In the genomic region with DNA sequence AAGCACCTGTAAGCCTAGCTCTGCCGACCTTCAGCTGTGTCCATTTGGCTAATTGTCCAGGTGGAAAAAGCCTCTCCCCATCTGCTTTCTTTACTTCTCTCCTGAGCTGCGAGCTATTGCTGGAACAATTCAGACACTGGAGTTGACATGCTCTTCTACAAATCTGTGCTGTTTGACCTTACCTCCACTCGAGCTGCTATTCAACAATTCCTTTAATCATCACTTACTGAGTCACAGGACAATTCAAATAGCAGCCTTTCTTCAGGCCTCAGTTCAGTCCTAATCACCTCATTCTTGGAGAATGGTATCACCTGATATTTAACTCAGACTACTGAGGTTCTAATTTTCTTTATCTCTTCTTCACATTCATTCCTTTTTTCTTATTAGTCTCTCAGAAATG, we compare ENCODE assay signal across 1 cellular context.
TF ChIP-seq lines count a peak whose summit lies in the region.

No MANE protein-coding gene starts in this region.

TF ChIP-seq in H1, 55 proteins besides CTCF, POLR2A, EP300 and RAD21:
- TF ChIP-seq ASH2L (IDR thresholded peaks at IDR 0.05; ENCODE audit: low read length) (no peak), EGR1 (IDR thresholded peaks at IDR 0.05; ENCODE audit: borderline replicate concordance, low read depth, low read length) (no peak), SP1 (IDR thresholded peaks at IDR 0.05; ENCODE audit: low read depth, low read length) (no peak), CHD1 (IDR thresholded peaks at IDR 0.05; ENCODE audit: low read depth, low read length) (no peak)
- TF ChIP-seq, protein P1, sequence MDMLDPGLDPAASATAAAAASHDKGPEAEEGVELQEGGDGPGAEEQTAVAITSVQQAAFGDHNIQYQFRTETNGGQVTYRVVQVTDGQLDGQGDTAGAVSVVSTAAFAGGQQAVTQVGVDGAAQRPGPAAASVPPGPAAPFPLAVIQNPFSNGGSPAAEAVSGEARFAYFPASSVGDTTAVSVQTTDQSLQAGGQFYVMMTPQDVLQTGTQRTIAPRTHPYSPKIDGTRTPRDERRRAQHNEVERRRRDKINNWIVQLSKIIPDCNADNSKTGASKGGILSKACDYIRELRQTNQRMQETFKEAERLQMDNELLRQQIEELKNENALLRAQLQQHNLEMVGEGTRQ (IDR thresholded peaks at IDR 0.05; ENCODE audit: low read length) = no peak
